Comparison of ENCODE assay signal across 28 cellular contexts in genomic region chr18:78634061-78634696, GRCh38.
DNase-seq lines count a peak whose midpoint lies in the region; ATAC-seq and TF ChIP-seq lines count a peak whose summit lies in the region.
"Had no signal": no experiment of that assay in that cellular context is flagged by ENCODE, and none has a peak within 500 bp of the region (broad histone marks: within the 10 kb centered on the region; RNA-seq: fewer than 3 reads in every experiment).

No MANE protein-coding gene starts in this region.

- peaks cover 0 to 10% (median 0%) of the 10 kb centered on the region in 5 donors for H3K36me3 Mint-ChIP-seq in naive thymus-derived CD4-positive, alpha-beta T cell
- H3K36me3 Mint-ChIP-seq in T-cell, result no peaks in the 10 kb centered on the region

- DNase-seq in cardiac septum (ENCODE audit: low spot score), result peak; percentile 68
- no peak for DNase-seq in left ventricle myocardium superior
- DNase-seq in WERI-Rb-1, result peak; percentile 6
- no peak for DNase-seq in naive thymus-derived CD4-positive, alpha-beta T cell
- DNase-seq in 8988T, result no peak
- DNase-seq in activated CD8-positive, alpha-beta memory T cell treated with anti-CD3 and anti-CD28 coated beads for 24 hours, result no peak
- DNase-seq in T-cell, result no peak
- DNase-seq: activated CD4-positive, CD25-positive, alpha-beta regulatory T cell treated with anti-CD3 and anti-CD28 coated beads, Interleukin-2, amount 50 U/mL, for 72 hours; activated T-cell treated with anti-CD3 and anti-CD28 coated beads, Interleukin-2, amount 50 U/mL, for 4 hours; C1 segment of cervical spinal cord; DMS79 treated with DMSO at 0.1 percent for 48 hours; GF-D8; GM23248; hippocampal formation; MV-4-11; NCI-H1436; NCI-H2081; NCI-H2227 treated with DMSO at 0.1 percent for 48 hours; NCI-H526; PC-3; stimulated activated CD8-positive, alpha-beta memory T cell treated with anti-CD3 and anti-CD28 coated beads, Interleukin-4, amount 100 ng/mL, for 48 hours; T-helper 2 cell; thyroid gland had no signal

- POLR2A ChIA-PET in naive thymus-derived CD4-positive, alpha-beta T cell (lab: Charles Lee), result no interaction called here
- POLR2A ChIA-PET in T-cell (lab: Charles Lee), result no interaction called here

- intact Hi-C loops in cardiac septum (cut with DNase I) (no loop called here), left ventricle myocardium superior (cut with micrococcal nuclease) (no loop called here)
- intact Hi-C loops in naive thymus-derived CD4-positive, alpha-beta T cell (cut with micrococcal nuclease), result no loop called here

- no peak for ATAC-seq in left ventricle myocardium superior
- no peak for ATAC-seq in naive thymus-derived CD4-positive, alpha-beta T cell
- no peak for ATAC-seq in T-cell (replicated peaks in 1 of 4)
- ATAC-seq: activated T-cell treated with anti-CD3 and anti-CD28 coated beads, Interleukin-2, amount 50 U/mL, for 4 hours; gastroesophageal sphincter; PC-3 had no signal

- H3K4me1 ChIP-seq in naive thymus-derived CD4-positive, alpha-beta T cell (ENCODE audit: control insufficient read depth in 2 of 2, insufficient read depth in 2 of 2, low read length in 2 of 2), result peaks cover 9 to 15% of the 10 kb centered on the region in 2 donors
- H3K4me1 ChIP-seq: gastroesophageal sphincter, thyroid gland had no signal

- peaks cover 0 to 29% (median 19%) of the 10 kb centered on the region in 7 donors for H3K4me1 Mint-ChIP-seq in naive thymus-derived CD4-positive, alpha-beta T cell
- H3K4me1 Mint-ChIP-seq in T-cell, result peaks cover 20 to 24% (median 23%) of the 10 kb centered on the region in 3 donors

- H3K27ac ChIP-seq in WERI-Rb-1, result no peak overlapping the region
- H3K27ac ChIP-seq in naive thymus-derived CD4-positive, alpha-beta T cell (ENCODE audit: low read depth, low read length), result no peak overlapping the region
- H3K27ac ChIP-seq: gastroesophageal sphincter, GM23248, neutrophil, SK-N-MC, thyroid gland, vagina had no signal

- H3K9me3 ChIP-seq in WERI-Rb-1 (ENCODE audit: severe bottlenecking), result peaks cover 4% of the 10 kb centered on the region
- peaks cover 0 to 3% (median 0%) of the 10 kb centered on the region in 3 experiments for H3K9me3 ChIP-seq in naive thymus-derived CD4-positive, alpha-beta T cell (ENCODE audit: control insufficient read depth in 2 of 3, low read length in 3 of 3)
- H3K9me3 ChIP-seq: neutrophil, thyroid gland, vagina had no signal

- H3K27me3 Mint-ChIP-seq in naive thymus-derived CD4-positive, alpha-beta T cell, result no peaks in the 10 kb centered on the region
- H3K27me3 Mint-ChIP-seq in T-cell, result no peaks in the 10 kb centered on the region
- H3K27me3 Mint-ChIP-seq: progenitor cell of endocrine pancreas had no signal

- no peak overlapping the region for H3K4me3 ChIP-seq in WERI-Rb-1 (ENCODE audit: low read depth, low read length)
- H3K4me3 ChIP-seq in naive thymus-derived CD4-positive, alpha-beta T cell (ENCODE audit: low read length), result no peak overlapping the region
- H3K4me3 ChIP-seq: gastroesophageal sphincter, GM23248, SK-N-MC, thyroid gland, vagina had no signal

- no peak for TF ChIP-seq CTCF in WERI-Rb-1 (IDR thresholded peaks at IDR 0.05; ENCODE audit: low read depth, low read length)

- peaks cover 0 to 32% (median 12%) of the 10 kb centered on the region in 11 donors for H3K9me3 Mint-ChIP-seq in naive thymus-derived CD4-positive, alpha-beta T cell
- peaks cover 0 to 20% (median 12%) of the 10 kb centered on the region in 3 donors for H3K9me3 Mint-ChIP-seq in T-cell

- H3K36me3 ChIP-seq in WERI-Rb-1, result no peaks in the 10 kb centered on the region
- no peaks in the 10 kb centered on the region for H3K36me3 ChIP-seq in naive thymus-derived CD4-positive, alpha-beta T cell (ENCODE audit: control insufficient read depth in 2 of 3, insufficient read depth in 3 of 3, low read length in 3 of 3)
- H3K36me3 ChIP-seq: gastroesophageal sphincter, neutrophil, thyroid gland, vagina had no signal

- H3K4me3 Mint-ChIP-seq in naive thymus-derived CD4-positive, alpha-beta T cell, result peak overlapping the region in 3 of 10 donors; percentile 38 to 71 (median 39)
- H3K4me3 Mint-ChIP-seq in T-cell, result peak overlapping the region in 1 of 3 donors; percentile 54
- H3K4me3 Mint-ChIP-seq: activated T-cell treated with anti-CD3 and anti-CD28 coated beads, Interleukin-2, amount 50 U/mL, for 4 hours had no signal

- H3K27me3 ChIP-seq in WERI-Rb-1 (ENCODE audit: insufficient read depth, low read depth, severe bottlenecking), result no peaks in the 10 kb centered on the region
- H3K27me3 ChIP-seq in naive thymus-derived CD4-positive, alpha-beta T cell (ENCODE audit: control insufficient read depth in 2 of 2, insufficient read depth in 2 of 2, low read length in 2 of 2), result no peaks in the 10 kb centered on the region
- H3K27me3 ChIP-seq: gastroesophageal sphincter, neutrophil, thyroid gland, vagina had no signal

- H3K27ac Mint-ChIP-seq in naive thymus-derived CD4-positive, alpha-beta T cell, result peak overlapping the region in 7 of 9 donors; percentile 40 to 81 (median 63)
- H3K27ac Mint-ChIP-seq in T-cell, result peak overlapping the region in 1 of 2 donors; percentile 69
- H3K27ac Mint-ChIP-seq: progenitor cell of endocrine pancreas had no signal

- CTCF ChIA-PET in naive thymus-derived CD4-positive, alpha-beta T cell (lab: Charles Lee), result interaction anchor here (0.6 kb wide), 1 partner anchor 29 kb away, joined by 3 read pairs; no protein-coding TSS in a partner anchor
- CTCF ChIA-PET in T-cell (lab: Charles Lee), result no interaction called here

Comparison
In these comparisons a context has a peak if more than half of its experiments do, and no peak if none do; other contexts are left out.
1. DNase-seq: peak in cardiac septum (single experiment) and WERI-Rb-1 (single experiment); none in left ventricle myocardium superior (single experiment), naive thymus-derived CD4-positive, alpha-beta T cell (0 of 9), 8988T (single experiment), activated CD8-positive, alpha-beta memory T cell treated with anti-CD3 and anti-CD28 coated beads for 24 hours (single experiment) and T-cell (0 of 34).